Comparison of ENCODE assay signal across 15 cellular contexts in the genomic region with DNA sequence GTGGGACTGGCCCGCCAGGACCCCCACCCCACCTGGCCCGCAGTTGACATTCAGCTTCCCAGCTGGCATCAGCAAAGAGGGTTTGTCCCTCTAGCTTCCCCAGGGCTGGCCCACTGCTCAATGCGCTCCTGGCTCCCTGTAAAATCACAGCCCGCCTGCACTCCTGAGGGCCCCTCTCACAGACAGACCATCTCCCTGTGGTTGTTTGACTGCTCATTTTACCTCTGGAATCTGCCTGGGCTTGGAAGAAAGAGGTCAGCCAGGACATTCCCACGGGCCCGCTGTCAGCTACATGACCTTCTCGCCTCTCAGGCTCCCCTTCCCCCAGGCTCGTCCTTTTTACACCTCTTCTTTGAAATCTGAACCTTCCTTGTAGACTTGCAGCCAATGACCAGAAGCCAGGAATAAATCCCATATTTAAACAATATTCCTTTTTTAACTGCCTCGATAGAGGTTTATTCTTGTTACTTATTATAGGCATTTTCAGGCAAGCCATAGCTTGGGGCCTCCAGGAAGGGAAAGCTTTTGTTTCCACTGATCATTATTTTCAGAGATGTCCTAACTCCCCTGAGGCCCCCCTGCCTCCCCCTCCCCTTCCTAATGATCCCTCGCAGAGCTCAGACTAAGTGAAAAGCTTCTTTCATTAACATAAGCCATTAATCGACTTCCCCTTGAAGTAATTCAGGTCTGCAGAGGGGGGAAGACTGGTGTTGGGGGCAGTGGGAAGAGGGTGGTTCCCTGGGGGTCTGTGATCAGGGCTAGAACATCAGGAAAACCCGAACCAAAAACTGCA.
DNase-seq lines count a peak whose midpoint lies in the region; ATAC-seq and TF ChIP-seq lines count a peak whose summit lies in the region.
"Had no signal": no experiment of that assay in that cellular context is flagged by ENCODE, and none has a peak within 500 bp of the region (broad histone marks: within the 10 kb centered on the region; RNA-seq: fewer than 3 reads in every experiment).

No MANE protein-coding gene starts in this region.

- TF ChIP-seq CTCF in lower lobe of right lung (IDR thresholded peaks at IDR 0.05): no peak
- TF ChIP-seq CTCF in type B pancreatic cell (conservative IDR thresholded peaks at IDR 0.05): no peak

- H3K9me3 ChIP-seq in lower lobe of right lung: no peaks in the 10 kb centered on the region

- H3K4me1 Mint-ChIP-seq in activated naive CD4-positive, alpha-beta T cell treated with anti-CD3 and anti-CD28 coated beads, Interleukin-2, amount 10 ng/mL, durations not matched to agents 7 days and 5 days: peaks cover 83% of the 10 kb centered on the region
- peaks cover 71% of the 10 kb centered on the region for H3K4me1 Mint-ChIP-seq in activated T-helper 2 cell treated with anti-CD3 and anti-CD28 coated beads, Interferon-gamma antibody, Interleukin-2, Interleukin-4, amounts not matched to agents 10 μg/mL and 5 μg/mL and 100 μg/mL, durations not matched to agents 14 hours and 24 hours and 36 hours (ENCODE audit: low read depth)
- peaks cover 59% of the 10 kb centered on the region for H3K4me1 Mint-ChIP-seq in type B pancreatic cell (ENCODE audit: unreplicated experiment)

- no peak for DNase-seq in activated naive CD4-positive, alpha-beta T cell treated with anti-CD3 and anti-CD28 coated beads, Interleukin-2, amount 10 ng/mL, durations not matched to agents 7 days and 5 days
- DNase-seq in activated naive CD4-positive, alpha-beta T cell treated with anti-CD3 and anti-CD28 coated beads, Interleukin-2, amount 50 U/mL, for 16 hours: no peak
- DNase-seq in activated T-helper 2 cell treated with anti-CD3 and anti-CD28 coated beads, Interferon-gamma antibody, Interleukin-2, Interleukin-4, amounts not matched to agents 10 μg/mL and 5 μg/mL and 100 μg/mL, durations not matched to agents 14 hours and 24 hours and 36 hours (ENCODE audit: low spot score): no peak
- DNase-seq in lower lobe of right lung: no peak
- no peak for DNase-seq in type B pancreatic cell (ENCODE audit: extremely low spot score, unreplicated experiment)
- no peak for DNase-seq in activated CD4-positive, CD25-positive, alpha-beta regulatory T cell treated with anti-CD3 and anti-CD28 coated beads, Interleukin-2, amount 50 U/mL, for 72 hours
- no peak for DNase-seq in NOMO-1 (lab: John Stamatoyannopoulos, UW; ENCODE audit: unreplicated experiment in 2 of 2)
- DNase-seq in NCI-H2081 treated with DMSO at 0.1 percent for 48 hours (lab: John Stamatoyannopoulos, UW): no peak
- DNase-seq: AML-193, amniotic stem cell, NCI-H1930 had no signal

- no peak overlapping the region for H3K4me3 ChIP-seq in lower lobe of right lung
- H3K4me3 ChIP-seq: esophagus muscularis mucosa, lung had no signal

- CTCF ChIA-PET in activated naive CD4-positive, alpha-beta T cell treated with anti-CD3 and anti-CD28 coated beads, Interleukin-2, amount 10 ng/mL, durations not matched to agents 7 days and 5 days (lab: Charles Lee): interaction anchor here (0.5 to 2.6 kb wide), 4 partner anchors 11 to 150 kb away, joined by 3 to 11 read pairs (median 5); no protein-coding TSS in a partner anchor

- intact Hi-C loops in activated T-helper 2 cell treated with anti-CD3 and anti-CD28 coated beads, Interferon-gamma antibody, Interleukin-2, Interleukin-4, amounts not matched to agents 10 μg/mL and 5 μg/mL and 100 μg/mL, durations not matched to agents 14 hours and 24 hours and 36 hours (cut with micrococcal nuclease): no loop called here
- intact Hi-C loops in lower lobe of right lung (cut with DNase I): no loop called here

- H3K36me3 ChIP-seq in lower lobe of right lung: no peaks in the 10 kb centered on the region
- H3K36me3 ChIP-seq: esophagus muscularis mucosa had no signal

- peaks cover 20% of the 10 kb centered on the region for H3K9me3 Mint-ChIP-seq in activated naive CD4-positive, alpha-beta T cell treated with anti-CD3 and anti-CD28 coated beads, Interleukin-2, amount 10 ng/mL, durations not matched to agents 7 days and 5 days
- H3K9me3 Mint-ChIP-seq in activated T-helper 2 cell treated with anti-CD3 and anti-CD28 coated beads, Interferon-gamma antibody, Interleukin-2, Interleukin-4, amounts not matched to agents 10 μg/mL and 5 μg/mL and 100 μg/mL, durations not matched to agents 14 hours and 24 hours and 36 hours: peaks cover 14% of the 10 kb centered on the region
- no peaks in the 10 kb centered on the region for H3K9me3 Mint-ChIP-seq in type B pancreatic cell

- peak overlapping the region; percentile 98 for H3K27ac Mint-ChIP-seq in activated naive CD4-positive, alpha-beta T cell treated with anti-CD3 and anti-CD28 coated beads, Interleukin-2, amount 10 ng/mL, durations not matched to agents 7 days and 5 days
- H3K27ac Mint-ChIP-seq in activated T-helper 2 cell treated with anti-CD3 and anti-CD28 coated beads, Interferon-gamma antibody, Interleukin-2, Interleukin-4, amounts not matched to agents 10 μg/mL and 5 μg/mL and 100 μg/mL, durations not matched to agents 14 hours and 24 hours and 36 hours: peak overlapping the region; percentile 66
- peak overlapping the region; percentile 78 for H3K27ac Mint-ChIP-seq in type B pancreatic cell

- H3K4me3 Mint-ChIP-seq in activated naive CD4-positive, alpha-beta T cell treated with anti-CD3 and anti-CD28 coated beads, Interleukin-2, amount 10 ng/mL, durations not matched to agents 7 days and 5 days: peak overlapping the region; percentile 29
- H3K4me3 Mint-ChIP-seq in activated T-helper 2 cell treated with anti-CD3 and anti-CD28 coated beads, Interferon-gamma antibody, Interleukin-2, Interleukin-4, amounts not matched to agents 10 μg/mL and 5 μg/mL and 100 μg/mL, durations not matched to agents 14 hours and 24 hours and 36 hours (ENCODE audit: low read depth): no peak overlapping the region
- peak overlapping the region; percentile 79 for H3K4me3 Mint-ChIP-seq in type B pancreatic cell

- H3K36me3 Mint-ChIP-seq in activated naive CD4-positive, alpha-beta T cell treated with anti-CD3 and anti-CD28 coated beads, Interleukin-2, amount 10 ng/mL, durations not matched to agents 7 days and 5 days: peaks cover 24% of the 10 kb centered on the region
- peaks cover 17% of the 10 kb centered on the region for H3K36me3 Mint-ChIP-seq in activated T-helper 2 cell treated with anti-CD3 and anti-CD28 coated beads, Interferon-gamma antibody, Interleukin-2, Interleukin-4, amounts not matched to agents 10 μg/mL and 5 μg/mL and 100 μg/mL, durations not matched to agents 14 hours and 24 hours and 36 hours (ENCODE audit: low read depth)
- H3K36me3 Mint-ChIP-seq in type B pancreatic cell: peaks cover 5% of the 10 kb centered on the region

- peaks cover 19% of the 10 kb centered on the region for H3K4me1 ChIP-seq in lower lobe of right lung

- no peaks in the 10 kb centered on the region for H3K27me3 Mint-ChIP-seq in activated naive CD4-positive, alpha-beta T cell treated with anti-CD3 and anti-CD28 coated beads, Interleukin-2, amount 10 ng/mL, durations not matched to agents 7 days and 5 days
- peaks cover 3% of the 10 kb centered on the region for H3K27me3 Mint-ChIP-seq in activated T-helper 2 cell treated with anti-CD3 and anti-CD28 coated beads, Interferon-gamma antibody, Interleukin-2, Interleukin-4, amounts not matched to agents 10 μg/mL and 5 μg/mL and 100 μg/mL, durations not matched to agents 14 hours and 24 hours and 36 hours (ENCODE audit: low read depth)
- no peaks in the 10 kb centered on the region for H3K27me3 Mint-ChIP-seq in type B pancreatic cell

- no peaks in the 10 kb centered on the region for H3K27me3 ChIP-seq in lower lobe of right lung (ENCODE audit: low read depth)
- H3K27me3 ChIP-seq: esophagus muscularis mucosa had no signal

- ATAC-seq in lower lobe of right lung: no peak
- ATAC-seq: Panc1 had no signal

- H3K27ac ChIP-seq in lower lobe of right lung: peak overlapping the region; percentile 24
- H3K27ac ChIP-seq: HL-60 had no signal
